8 cellular contexts compared by ENCODE assay signal in the genomic region with DNA sequence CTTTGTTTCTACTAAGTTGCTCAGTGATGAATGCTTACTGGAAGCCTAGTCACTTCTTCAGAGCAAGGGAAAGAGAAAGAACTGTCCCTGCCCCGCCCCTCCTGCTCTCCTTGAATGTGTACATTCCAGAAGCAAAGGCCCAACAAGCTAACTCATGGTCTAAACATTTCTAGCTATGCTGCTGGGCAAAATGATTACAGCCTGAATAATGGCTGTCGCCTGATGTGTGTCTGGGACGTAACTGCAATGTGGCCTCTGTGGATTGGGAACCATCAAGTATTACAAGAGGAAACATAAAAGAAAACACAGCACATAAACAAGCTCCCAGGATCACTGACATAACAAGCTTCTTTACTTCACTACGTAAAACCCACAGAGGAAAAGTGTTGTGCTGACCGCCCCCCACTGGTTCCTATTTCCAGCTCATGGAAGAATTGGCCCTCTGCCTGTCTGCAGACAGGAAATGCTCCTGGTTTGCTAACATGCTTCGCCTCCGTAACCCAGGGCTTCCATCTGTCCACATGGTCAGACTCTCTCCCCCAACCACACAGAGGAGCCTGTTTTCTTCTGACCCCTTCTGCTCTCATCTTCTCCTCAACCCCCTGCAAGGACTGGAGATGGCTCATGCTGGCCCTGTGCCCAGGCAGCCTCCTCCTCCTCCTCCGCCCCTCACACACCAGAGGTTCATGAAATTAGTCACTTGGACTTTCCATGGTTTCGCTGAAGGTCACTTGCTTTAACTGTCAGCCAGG.
DNase-seq lines count a peak whose midpoint lies in the region; ATAC-seq and TF ChIP-seq lines count a peak whose summit lies in the region.

No MANE protein-coding gene starts in this region.

- ATAC-seq in GM18502 (IDR thresholded peaks at IDR 0.05; ENCODE audit: poor library complexity, unreplicated experiment) (peak; percentile 75), aorta (ENCODE audit: low FRiP score) (peak; percentile 76)

- H3K9me3 ChIP-seq in cardiac muscle cell (ENCODE audit: low read depth): no peaks in the 10 kb centered on the region
- no peaks in the 10 kb centered on the region for H3K9me3 ChIP-seq in aorta (ENCODE audit: control insufficient read depth, low read length)

- 46% methylated on average over 9 of the region's 9 CpGs for WGBS in aorta, 2 donors

- no peak overlapping the region for H3K4me3 ChIP-seq in cardiac muscle cell
- H3K4me3 ChIP-seq in aorta (ENCODE audit: low read length in 2 of 2): no peak overlapping the region

- peaks cover 7% of the 10 kb centered on the region; the same call in 1 of the 2 replicates for H3K36me3 Mint-ChIP-seq in HFFc6 (ENCODE audit: low read depth)
- H3K36me3 Mint-ChIP-seq in activated naive CD8-positive, alpha-beta T cell treated with anti-CD3 and anti-CD28 coated beads for 36 hours: peaks cover 20% of the 10 kb centered on the region
- H3K36me3 Mint-ChIP-seq in progenitor cell of endocrine pancreas (ENCODE audit: insufficient read depth): no peaks in the 10 kb centered on the region

- H3K4me1 ChIP-seq in cardiac muscle cell (ENCODE audit: low read depth): peaks cover 10% of the 10 kb centered on the region
- H3K4me1 ChIP-seq in aorta (ENCODE audit: control insufficient read depth in 1 of 2, insufficient read depth in 2 of 2, low read length in 2 of 2): peaks cover 7 to 8% of the 10 kb centered on the region in 2 donors

- no peaks in the 10 kb centered on the region for H3K27me3 ChIP-seq in cardiac muscle cell
- H3K27me3 ChIP-seq in aorta (ENCODE audit: control insufficient read depth in 1 of 2, insufficient read depth in 2 of 2, low read length in 1 of 2): no peaks in the 10 kb centered on the region

- H3K4me3 Mint-ChIP-seq in HFFc6: peak overlapping the region; percentile 85
- H3K4me3 Mint-ChIP-seq in activated naive CD8-positive, alpha-beta T cell treated with anti-CD3 and anti-CD28 coated beads for 36 hours: peak overlapping the region; percentile 54
- H3K4me3 Mint-ChIP-seq in progenitor cell of endocrine pancreas (ENCODE audit: low read depth): no peak overlapping the region

- H3K36me3 ChIP-seq in cardiac muscle cell (no peaks in the 10 kb centered on the region), aorta (ENCODE audit: control insufficient read depth in 1 of 2, insufficient read depth in 2 of 2, low read length in 1 of 2) (no peaks in the 10 kb centered on the region)

- peak overlapping the region; percentile 99 for H3K27ac Mint-ChIP-seq in HFFc6
- peak overlapping the region; percentile 93 for H3K27ac Mint-ChIP-seq in activated naive CD8-positive, alpha-beta T cell treated with anti-CD3 and anti-CD28 coated beads for 36 hours
- peak overlapping the region; percentile 34 for H3K27ac Mint-ChIP-seq in progenitor cell of endocrine pancreas

- H3K4me1 Mint-ChIP-seq in HFFc6 (ENCODE audit: low read depth) (peaks cover 65% of the 10 kb centered on the region), progenitor cell of endocrine pancreas (ENCODE audit: low read depth) (peaks cover 15% of the 10 kb centered on the region)
- H3K4me1 Mint-ChIP-seq in activated naive CD8-positive, alpha-beta T cell treated with anti-CD3 and anti-CD28 coated beads for 36 hours: peaks cover 56% of the 10 kb centered on the region

- no peaks in the 10 kb centered on the region for H3K9me3 Mint-ChIP-seq in HFFc6
- H3K9me3 Mint-ChIP-seq in activated naive CD8-positive, alpha-beta T cell treated with anti-CD3 and anti-CD28 coated beads for 36 hours: no peaks in the 10 kb centered on the region
- no peaks in the 10 kb centered on the region for H3K9me3 Mint-ChIP-seq in progenitor cell of endocrine pancreas (ENCODE audit: low read depth)

- TF ChIP-seq CTCF in HFFc6 (IDR thresholded peaks at IDR 0.05): peak; percentile 67
- peak; percentile 49 for TF ChIP-seq CTCF in cardiac muscle cell (IDR thresholded peaks at IDR 0.05; ENCODE audit: low read depth, low read length)
- no peak for TF ChIP-seq CTCF in progenitor cell of endocrine pancreas (IDR thresholded peaks at IDR 0.05; ENCODE audit: unreplicated experiment)

- H3K27me3 Mint-ChIP-seq in HFFc6 (ENCODE audit: insufficient read depth): no peaks in the 10 kb centered on the region
- no peaks in the 10 kb centered on the region for H3K27me3 Mint-ChIP-seq in activated naive CD8-positive, alpha-beta T cell treated with anti-CD3 and anti-CD28 coated beads for 36 hours
- H3K27me3 Mint-ChIP-seq in progenitor cell of endocrine pancreas: no peaks in the 10 kb centered on the region

- H3K27ac ChIP-seq in cardiac muscle cell: no peak overlapping the region
- H3K27ac ChIP-seq in aorta (ENCODE audit: low read depth in 1 of 2, low read length in 2 of 2): peak overlapping the region in 1 of 2 donors; percentile 95

- DNase-seq in HFFc6: peak; percentile 98
- peak; percentile 44 for DNase-seq in NCI-H2227 treated with DMSO at 0.1 percent for 48 hours (lab: John Stamatoyannopoulos, UW)
- DNase-seq in activated naive CD8-positive, alpha-beta T cell treated with anti-CD3 and anti-CD28 coated beads for 36 hours: peak; percentile 83
- peak in 1 of 2 donors; percentile 99 for DNase-seq in cardiac muscle cell (ENCODE audit: low read depth in 1 of 2, low spot score in 1 of 2)
- DNase-seq in progenitor cell of endocrine pancreas (ENCODE audit: low spot score, unreplicated experiment): no peak
- DNase-seq in aorta: peak; percentile 85 to 88
- DNase-seq in NCI-H146 (lab: John Stamatoyannopoulos, UW): no peak

- intact Hi-C loops in aorta (cut with DNase I): no loop called here

Comparison
In these comparisons a context has a peak if more than half of its experiments do, and no peak if none do; other contexts are left out.
1. DNase-seq: peak in HFFc6 (single experiment), NCI-H2227 treated with DMSO at 0.1 percent for 48 hours (single experiment), activated naive CD8-positive, alpha-beta T cell treated with anti-CD3 and anti-CD28 coated beads for 36 hours (single experiment) and aorta (2 of 2); none in progenitor cell of endocrine pancreas (single experiment) and NCI-H146 (single experiment).
2. H3K27ac Mint-ChIP-seq: peak in every context shown above with its lines; median percentile 99 in HFFc6; 93 in activated naive CD8-positive, alpha-beta T cell treated with anti-CD3 and anti-CD28 coated beads for 36 hours; 34 in progenitor cell of endocrine pancreas.